Comparison of ENCODE assay signal across 8 cellular contexts in the genomic region with DNA sequence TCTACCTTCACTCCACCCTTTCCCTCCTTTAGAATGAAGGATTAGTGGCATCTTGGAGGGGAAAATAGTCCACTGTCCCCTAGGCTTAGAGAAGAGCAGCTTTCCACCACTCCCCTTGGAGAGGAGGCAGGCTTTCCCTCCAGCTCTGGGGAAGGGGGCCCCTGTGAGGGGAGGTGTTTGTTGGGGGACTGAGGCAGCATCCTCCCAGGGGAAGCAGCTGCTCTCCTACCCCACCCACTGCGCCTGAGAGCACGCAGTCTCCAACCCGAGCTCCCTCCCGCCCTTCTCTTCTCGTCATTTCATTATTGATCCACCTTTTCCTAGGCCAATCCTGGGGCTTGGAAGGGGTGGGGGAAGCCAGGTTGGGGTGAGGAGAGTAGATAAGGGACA. TPM values are rescaled to one million over a fixed set of nuclear protein-coding genes. Genes with fewer than 3 reads are reported as not detected.
DNase-seq lines count a peak whose midpoint lies in the region; ATAC-seq and TF ChIP-seq lines count a peak whose summit lies in the region.

No MANE protein-coding gene starts in this region.

- peak; percentile 8 to 30 (median 17) for DNase-seq in CD4-positive, CD25-positive, alpha-beta regulatory T cell
- DNase-seq in KBM-7 (peak; percentile 39), type B pancreatic cell (ENCODE audit: extremely low spot score, unreplicated experiment) (no peak)
- peak; percentile 38 for DNase-seq in activated CD4-positive, alpha-beta T cell treated with anti-CD3 and anti-CD28 coated beads, Interleukin-2, amount 10 ng/mL, durations not matched to agents 7 days and 5 days
- peak in 7 of 9 donors; percentile 5 to 42 (median 20) for DNase-seq in naive thymus-derived CD4-positive, alpha-beta T cell

- H3K9me3 ChIP-seq in CD4-positive, CD25-positive, alpha-beta regulatory T cell (ENCODE audit: control insufficient read depth in 2 of 2, low read length in 2 of 2): no peaks in the 10 kb centered on the region
- no peaks in the 10 kb centered on the region for H3K9me3 ChIP-seq in endocrine pancreas (ENCODE audit: control insufficient read depth, low read length)
- no peaks in the 10 kb centered on the region for H3K9me3 ChIP-seq in naive thymus-derived CD4-positive, alpha-beta T cell (ENCODE audit: control insufficient read depth in 2 of 3, low read length in 3 of 3)

- CTCF ChIA-PET in activated CD4-positive, alpha-beta T cell treated with anti-CD3 and anti-CD28 coated beads, Interleukin-2, amount 10 ng/mL, durations not matched to agents 7 days and 5 days (lab: Charles Lee): interaction anchor here (2.2 kb wide), 1 partner anchor 10 kb away, joined by 9 read pairs; no protein-coding TSS in a partner anchor
- CTCF ChIA-PET in naive thymus-derived CD4-positive, alpha-beta T cell (lab: Charles Lee): no interaction called here

- peak overlapping the region; percentile 94 to 99 (median 96) for H3K4me3 Mint-ChIP-seq in CD4-positive, CD25-positive, alpha-beta regulatory T cell
- peak overlapping the region; percentile 98 for H3K4me3 Mint-ChIP-seq in activated CD4-positive, alpha-beta T cell treated with anti-CD3 and anti-CD28 coated beads, Interleukin-2, amount 10 ng/mL, durations not matched to agents 7 days and 5 days
- peak overlapping the region; percentile 89 to 96 (median 95) for H3K4me3 Mint-ChIP-seq in naive thymus-derived CD4-positive, alpha-beta T cell
- peak overlapping the region; percentile 92 for H3K4me3 Mint-ChIP-seq in type B pancreatic cell

- no peak for TF ChIP-seq CTCF in type B pancreatic cell (conservative IDR thresholded peaks at IDR 0.05)

- H3K27ac Mint-ChIP-seq in CD4-positive, CD25-positive, alpha-beta regulatory T cell: peak overlapping the region; percentile 91 to 96 (median 95)
- peak overlapping the region; percentile 95 for H3K27ac Mint-ChIP-seq in activated CD4-positive, alpha-beta T cell treated with anti-CD3 and anti-CD28 coated beads, Interleukin-2, amount 10 ng/mL, durations not matched to agents 7 days and 5 days
- peak overlapping the region; percentile 75 to 99 (median 95) for H3K27ac Mint-ChIP-seq in naive thymus-derived CD4-positive, alpha-beta T cell
- peak overlapping the region; percentile 94 for H3K27ac Mint-ChIP-seq in type B pancreatic cell

- H3K36me3 ChIP-seq in CD4-positive, CD25-positive, alpha-beta regulatory T cell (ENCODE audit: control insufficient read depth, insufficient read depth, low read length): peaks cover 6% of the 10 kb centered on the region
- no peaks in the 10 kb centered on the region for H3K36me3 ChIP-seq in endocrine pancreas (ENCODE audit: control insufficient read depth, insufficient read depth, low read length)
- peaks cover 0 to 12% (median 0%) of the 10 kb centered on the region in 3 experiments for H3K36me3 ChIP-seq in naive thymus-derived CD4-positive, alpha-beta T cell (ENCODE audit: control insufficient read depth in 2 of 3, insufficient read depth in 3 of 3, low read length in 3 of 3)

- H3K27me3 Mint-ChIP-seq in CD4-positive, CD25-positive, alpha-beta regulatory T cell: peaks cover 19% of the 10 kb centered on the region
- H3K27me3 Mint-ChIP-seq in activated CD4-positive, alpha-beta T cell treated with anti-CD3 and anti-CD28 coated beads, Interleukin-2, amount 10 ng/mL, durations not matched to agents 7 days and 5 days: no peaks in the 10 kb centered on the region
- no peaks in the 10 kb centered on the region for H3K27me3 Mint-ChIP-seq in naive thymus-derived CD4-positive, alpha-beta T cell
- H3K27me3 Mint-ChIP-seq in type B pancreatic cell: peaks cover 6% of the 10 kb centered on the region

- H3K36me3 Mint-ChIP-seq in CD4-positive, CD25-positive, alpha-beta regulatory T cell: peaks cover 19% of the 10 kb centered on the region
- H3K36me3 Mint-ChIP-seq in activated CD4-positive, alpha-beta T cell treated with anti-CD3 and anti-CD28 coated beads, Interleukin-2, amount 10 ng/mL, durations not matched to agents 7 days and 5 days (ENCODE audit: low read depth): peaks cover 26% of the 10 kb centered on the region
- H3K36me3 Mint-ChIP-seq in naive thymus-derived CD4-positive, alpha-beta T cell: peaks cover 0 to 19% (median 6%) of the 10 kb centered on the region in 5 donors
- H3K36me3 Mint-ChIP-seq in type B pancreatic cell: peaks cover 12% of the 10 kb centered on the region

- POLR2A ChIA-PET in activated CD4-positive, alpha-beta T cell treated with anti-CD3 and anti-CD28 coated beads, Interleukin-2, amount 10 ng/mL, durations not matched to agents 7 days and 5 days (lab: Charles Lee): no interaction called here
- POLR2A ChIA-PET in naive thymus-derived CD4-positive, alpha-beta T cell (lab: Charles Lee): interaction anchor here (0.9 to 1.8 kb wide), 5 partner anchors 25 to 52 kb away, joined by 3 to 7 read pairs (median 4); a partner anchor contains a TSS

- H3K4me1 ChIP-seq in CD4-positive, CD25-positive, alpha-beta regulatory T cell (ENCODE audit: control insufficient read depth, insufficient read depth, low read length, poor library complexity, severe bottlenecking): peaks cover 62% of the 10 kb centered on the region
- peaks cover 30% of the 10 kb centered on the region for H3K4me1 ChIP-seq in endocrine pancreas (ENCODE audit: control insufficient read depth, insufficient read depth, low read length)
- peaks cover 41 to 44% of the 10 kb centered on the region in 2 donors for H3K4me1 ChIP-seq in naive thymus-derived CD4-positive, alpha-beta T cell (ENCODE audit: control insufficient read depth in 2 of 2, insufficient read depth in 2 of 2, low read length in 2 of 2)

- peak overlapping the region; percentile 69 for H3K9ac ChIP-seq in endocrine pancreas (ENCODE audit: control insufficient read depth, insufficient read depth, low read length)

- no peaks in the 10 kb centered on the region for H3K27me3 ChIP-seq in CD4-positive, CD25-positive, alpha-beta regulatory T cell (ENCODE audit: control insufficient read depth, insufficient read depth, low read length)
- H3K27me3 ChIP-seq in endocrine pancreas (ENCODE audit: control insufficient read depth, insufficient read depth, low read length): no peaks in the 10 kb centered on the region
- no peaks in the 10 kb centered on the region for H3K27me3 ChIP-seq in naive thymus-derived CD4-positive, alpha-beta T cell (ENCODE audit: control insufficient read depth in 2 of 2, insufficient read depth in 2 of 2, low read length in 2 of 2)

- H3K4me3 ChIP-seq in CD4-positive, CD25-positive, alpha-beta regulatory T cell (ENCODE audit: low read depth, low read length): peak overlapping the region; percentile 93
- peak overlapping the region; percentile 61 for H3K4me3 ChIP-seq in endocrine pancreas (ENCODE audit: control insufficient read depth, insufficient read depth, low read length)
- H3K4me3 ChIP-seq in naive thymus-derived CD4-positive, alpha-beta T cell (ENCODE audit: low read length): peak overlapping the region; percentile 70

- peaks cover 37 to 60% (median 48%) of the 10 kb centered on the region in 4 donors for H3K4me1 Mint-ChIP-seq in CD4-positive, CD25-positive, alpha-beta regulatory T cell
- H3K4me1 Mint-ChIP-seq in activated CD4-positive, alpha-beta T cell treated with anti-CD3 and anti-CD28 coated beads, Interleukin-2, amount 10 ng/mL, durations not matched to agents 7 days and 5 days: peaks cover 55% of the 10 kb centered on the region
- H3K4me1 Mint-ChIP-seq in naive thymus-derived CD4-positive, alpha-beta T cell: peaks cover 52 to 59% (median 54%) of the 10 kb centered on the region in 7 donors
- H3K4me1 Mint-ChIP-seq in type B pancreatic cell (ENCODE audit: unreplicated experiment): peaks cover 39% of the 10 kb centered on the region

- ATAC-seq in CD4-positive, CD25-positive, alpha-beta regulatory T cell (ENCODE audit: low read depth in 2 of 2): no peak
- ATAC-seq in naive thymus-derived CD4-positive, alpha-beta T cell: no peak
- ATAC-seq in HG03025 (IDR thresholded peaks at IDR 0.05; ENCODE audit: low FRiP score, unreplicated experiment): no peak
- no peak for ATAC-seq in GM21576 (IDR thresholded peaks at IDR 0.05; ENCODE audit: unreplicated experiment)

- H3K9me3 Mint-ChIP-seq in CD4-positive, CD25-positive, alpha-beta regulatory T cell: no peaks in the 10 kb centered on the region
- H3K9me3 Mint-ChIP-seq in activated CD4-positive, alpha-beta T cell treated with anti-CD3 and anti-CD28 coated beads, Interleukin-2, amount 10 ng/mL, durations not matched to agents 7 days and 5 days: no peaks in the 10 kb centered on the region
- H3K9me3 Mint-ChIP-seq in naive thymus-derived CD4-positive, alpha-beta T cell: peaks cover 0 to 4% (median 0%) of the 10 kb centered on the region in 11 donors
- no peaks in the 10 kb centered on the region for H3K9me3 Mint-ChIP-seq in type B pancreatic cell

- in situ Hi-C loops in KBM-7 (cut with MboI; ENCODE audit: low pct_unique_long_range_greater_than_20kb, low sequenced_read_pairs): no loop called here

- intact Hi-C loops in naive thymus-derived CD4-positive, alpha-beta T cell (cut with micrococcal nuclease): loop anchor here (1.0 to 10.0 kb wide), 16 partner anchors 9 to 1205 kb away; a partner anchor contains a TSS

- peak overlapping the region; percentile 89 for H3K27ac ChIP-seq in CD4-positive, CD25-positive, alpha-beta regulatory T cell (ENCODE audit: insufficient read depth, low read length, poor library complexity, severe bottlenecking)
- H3K27ac ChIP-seq in naive thymus-derived CD4-positive, alpha-beta T cell (ENCODE audit: low read depth, low read length): peak overlapping the region; percentile 99

RNA-seq across cellular contexts. Expression of a gene that starts 1.4 kb away (rescaled TPM):
- 179 TPM for total RNA-seq in CD4-positive, CD25-positive, alpha-beta regulatory T cell
- polyA plus RNA-seq in CD4-positive, CD25-positive, alpha-beta regulatory T cell: 10 to 100 TPM; 12.1 to 19.5 (median 18.2) TPM
- 100 to 1,000 TPM in 1 of 2 experiments, 10 to 100 TPM in 1; 93.4 to 102 TPM for total RNA-seq in activated CD4-positive, alpha-beta T cell treated with anti-CD3 and anti-CD28 coated beads, Interleukin-2, amount 10 ng/mL, durations not matched to agents 7 days and 5 days
- total RNA-seq in naive thymus-derived CD4-positive, alpha-beta T cell: 100 to 1,000 TPM; 140 to 192 (median 161) TPM
- 10 to 100 TPM; 19.6 to 32.9 TPM for polyA plus RNA-seq in naive thymus-derived CD4-positive, alpha-beta T cell
- total RNA-seq in type B pancreatic cell (ENCODE audit: low replicate concordance): 45.5 and 71.1 TPM in 2 replicates

RNA-seq across cellular contexts. Expression of a gene that starts 36.3 kb away (rescaled TPM):
- total RNA-seq in CD4-positive, CD25-positive, alpha-beta regulatory T cell: 154 TPM
- 100 to 1,000 TPM; 578 to 706 (median 677) TPM for polyA plus RNA-seq in CD4-positive, CD25-positive, alpha-beta regulatory T cell
- total RNA-seq in activated CD4-positive, alpha-beta T cell treated with anti-CD3 and anti-CD28 coated beads, Interleukin-2, amount 10 ng/mL, durations not matched to agents 7 days and 5 days: 100 to 1,000 TPM; 195 to 272 TPM
- total RNA-seq in naive thymus-derived CD4-positive, alpha-beta T cell: 100 to 1,000 TPM; 140 to 241 (median 154) TPM
- polyA plus RNA-seq in naive thymus-derived CD4-positive, alpha-beta T cell: 100 to 1,000 TPM; 525 to 842 TPM
- 207 and 263 TPM in 2 replicates for total RNA-seq in type B pancreatic cell (ENCODE audit: low replicate concordance)
